Comparison of ENCODE assay signal across 8 cellular contexts in genomic region chr18:35577045-35577848, GRCh38. TPM values are rescaled to one million over a fixed set of nuclear protein-coding genes. Genes with fewer than 3 reads are reported as not detected.
A peak's percentile ranks its signal among the peaks of the same experiment; 100 is the strongest.
DNase-seq lines count a peak whose midpoint lies in the region; ATAC-seq, FAIRE-seq and TF ChIP-seq lines count a peak whose summit lies in the region.

No MANE protein-coding gene starts in this region.

- ATAC-seq in GM18505 (IDR thresholded peaks at IDR 0.05; ENCODE audit: unreplicated experiment) (peak; percentile 50), GM21381 (IDR thresholded peaks at IDR 0.05; ENCODE audit: unreplicated experiment) (peak; percentile 58), HG03159 (IDR thresholded peaks at IDR 0.05; ENCODE audit: unreplicated experiment) (peak; percentile 58), GM12878 (peak; percentile 83)

- H3K36me3 Mint-ChIP-seq in glutamatergic neuron (ENCODE audit: unreplicated experiment) = peaks cover 17% of the 10 kb centered on the region
- peaks cover 9% of the 10 kb centered on the region for H3K36me3 Mint-ChIP-seq in activated CD4-positive, alpha-beta T cell treated with anti-CD3 and anti-CD28 coated beads, Interleukin-2, amount 10 ng/mL, durations not matched to agents 7 days and 5 days (ENCODE audit: low read depth)

- H2AFZ ChIP-seq in GM12878 (ENCODE audit: control insufficient read depth, low read depth, low read length) = no peak overlapping the region; the same call in none of the 2 replicates
- no peak overlapping the region for H2AFZ ChIP-seq in Karpas-422 (ENCODE audit: low read length)

- H3K79me2 ChIP-seq in GM12878 (ENCODE audit: control insufficient read depth, insufficient read depth, low read length) = peaks cover 4% of the 10 kb centered on the region
- H3K79me2 ChIP-seq in Karpas-422 (ENCODE audit: low read length) = peaks cover 5% of the 10 kb centered on the region

- no peak for TF ChIP-seq CTCF in GM12878 (IDR thresholded peaks at IDR 0.05 in 2 of 3, conservative IDR thresholded peaks at IDR 0.05 in 1 of 3; ENCODE audit: control insufficient read depth in 2 of 3, extremely low read depth in 1 of 3, insufficient read depth in 1 of 3, low read depth in 3 of 3, low read length in 3 of 3)
- no peak for TF ChIP-seq CTCF in glutamatergic neuron (IDR thresholded peaks at IDR 0.05; ENCODE audit: partially characterized antibody, unreplicated experiment)

- H3K4me3 Mint-ChIP-seq in glutamatergic neuron (ENCODE audit: unreplicated experiment) = no peak overlapping the region
- H3K4me3 Mint-ChIP-seq in activated CD4-positive, alpha-beta T cell treated with anti-CD3 and anti-CD28 coated beads, Interleukin-2, amount 10 ng/mL, durations not matched to agents 7 days and 5 days = no peak overlapping the region

- H4K20me1 ChIP-seq in GM12878 (ENCODE audit: control insufficient read depth, insufficient read depth) = no peaks in the 10 kb centered on the region
- H4K20me1 ChIP-seq in Karpas-422 (ENCODE audit: insufficient read depth, low read depth, low read length) = no peaks in the 10 kb centered on the region

- 6% methylated on average over 8 of the region's 8 CpGs for WGBS in GM12878 (ENCODE audit: insufficient coverage, insufficient replicate concordance, low lambda C conversion rate, missing lambda C conversion rate)

- no peaks in the 10 kb centered on the region for H3K4me1 Mint-ChIP-seq in glutamatergic neuron (ENCODE audit: low read depth, unreplicated experiment)
- H3K4me1 Mint-ChIP-seq in activated CD4-positive, alpha-beta T cell treated with anti-CD3 and anti-CD28 coated beads, Interleukin-2, amount 10 ng/mL, durations not matched to agents 7 days and 5 days = peaks cover 28% of the 10 kb centered on the region

- SMC1A ChIA-PET in GM12878 (lab: Charles Lee; ENCODE audit: uncharacterized antibody, unreplicated experiment) = interaction anchor here (0.8 to 1.5 kb wide), 6 partner anchors 12 to 99 kb away, joined by 3 to 10 read pairs (median 4); no protein-coding TSS in a partner anchor

- TF ChIP-seq POLR2A in GM18505 (IDR thresholded peaks at IDR 0.05; ENCODE audit: borderline replicate concordance, extremely low read depth, insufficient read depth, insufficient read length) (no peak), GM12878 (IDR thresholded peaks at IDR 0.05; ENCODE audit: low read depth, low read length) (no peak)

- intact Hi-C loops in GM12878 (cut with micrococcal nuclease; ENCODE audit: unreplicated experiment) = loop anchor here (2.0 to 10.0 kb wide), 6 partner anchors 40 to 488 kb away; partner anchors contain the start of genes INO80C, RPRD1A and ZNF397

- H3K27me3 ChIP-seq in GM12878 (replicated peaks in 1 of 2; ENCODE audit: control insufficient read depth in 2 of 2, insufficient read depth in 2 of 2, low read length in 1 of 2) (no peaks in the 10 kb centered on the region), Karpas-422 (ENCODE audit: low read length) (no peaks in the 10 kb centered on the region)

- FAIRE-seq in GM12878 (lab: Jason Lieb, UNC) (no peak), urothelium cell line (lab: Jason Lieb, UNC) (no peak)

- TF ChIP-seq RAD21 in GM12878 (IDR thresholded peaks at IDR 0.05; ENCODE audit: insufficient read depth, low read depth, low read length) = peak; percentile 23; the same call in 1 of the 2 replicates

- H3K27ac ChIP-seq in GM12878 (ENCODE audit: control insufficient read depth, insufficient read depth) (peak overlapping the region; percentile 37; the same call in 1 of the 2 replicates), Karpas-422 (ENCODE audit: low read length) (no peak overlapping the region)

- H3K4me1 ChIP-seq in GM12878 (ENCODE audit: control insufficient read depth, insufficient read depth, low read length) (peaks cover 15% of the 10 kb centered on the region), Karpas-422 (ENCODE audit: low read length) (peaks cover 19% of the 10 kb centered on the region)

- H3K27me3 Mint-ChIP-seq in glutamatergic neuron (ENCODE audit: unreplicated experiment) = peaks cover 4% of the 10 kb centered on the region
- H3K27me3 Mint-ChIP-seq in activated CD4-positive, alpha-beta T cell treated with anti-CD3 and anti-CD28 coated beads, Interleukin-2, amount 10 ng/mL, durations not matched to agents 7 days and 5 days = peaks cover 17% of the 10 kb centered on the region

- H3K4me3 ChIP-seq in GM12878 (no peak overlapping the region), Karpas-422 (ENCODE audit: low read length) (no peak overlapping the region)

- POLR2A ChIA-PET in GM12878 (lab: Charles Lee) = interaction anchor here (0.6 kb wide), 1 partner anchor 337 kb away, joined by 4 read pairs; no protein-coding TSS in a partner anchor
- POLR2A ChIA-PET in activated CD4-positive, alpha-beta T cell treated with anti-CD3 and anti-CD28 coated beads, Interleukin-2, amount 10 ng/mL, durations not matched to agents 7 days and 5 days (lab: Charles Lee) = no interaction called here

- BruUV-seq in GM12878 (replicated peaks; lab: Mats Ljungman, UMichigan) = no TSS peak

- H3K9me2 ChIP-seq in Karpas-422 (replicated peaks; ENCODE audit: insufficient read depth, low read length) = no peaks in the 10 kb centered on the region

- CTCF ChIA-PET in GM12878 (lab: Yijun Ruan, JAX) = interaction anchor here (1.4 kb wide), 1 partner anchor 39 kb away, joined by 3 read pairs; no protein-coding TSS in a partner anchor
- CTCF ChIA-PET in activated CD4-positive, alpha-beta T cell treated with anti-CD3 and anti-CD28 coated beads, Interleukin-2, amount 10 ng/mL, durations not matched to agents 7 days and 5 days (lab: Charles Lee) = no interaction called here

- DNase-seq in GM12878 (ENCODE audit: low read depth, low spot score) = peak; percentile 91
- no peak for DNase-seq in urothelium cell line (ENCODE audit: low spot score)
- no peak for DNase-seq in Karpas-422
- DNase-seq in glutamatergic neuron = no peak
- no peak for DNase-seq in activated CD4-positive, alpha-beta T cell treated with anti-CD3 and anti-CD28 coated beads, Interleukin-2, amount 10 ng/mL, durations not matched to agents 7 days and 5 days

- RAD21 ChIA-PET in GM12878 (lab: Charles Lee; ENCODE audit: unreplicated experiment) = interaction anchor here (0.6 to 1.5 kb wide), 5 partner anchors 12 to 99 kb away, joined by 3 to 5 read pairs (median 4); no protein-coding TSS in a partner anchor

- in situ Hi-C loops in GM12878 (cut with MboI) = loop anchor here (5.0 to 25.0 kb wide), 3 partner anchors 75 to 1235 kb away; no protein-coding TSS in a partner anchor

- H3K9ac ChIP-seq in GM12878 (ENCODE audit: control insufficient read depth, insufficient read depth, low read length) (no peak overlapping the region), Karpas-422 (ENCODE audit: low read length) (no peak overlapping the region)

- peaks cover 6% of the 10 kb centered on the region for H3K9me3 Mint-ChIP-seq in glutamatergic neuron (ENCODE audit: unreplicated experiment)
- H3K9me3 Mint-ChIP-seq in activated CD4-positive, alpha-beta T cell treated with anti-CD3 and anti-CD28 coated beads, Interleukin-2, amount 10 ng/mL, durations not matched to agents 7 days and 5 days = peaks cover 10% of the 10 kb centered on the region

- H3K27ac Mint-ChIP-seq in glutamatergic neuron (ENCODE audit: unreplicated experiment) = no peak overlapping the region
- H3K27ac Mint-ChIP-seq in activated CD4-positive, alpha-beta T cell treated with anti-CD3 and anti-CD28 coated beads, Interleukin-2, amount 10 ng/mL, durations not matched to agents 7 days and 5 days = no peak overlapping the region

- peak overlapping the region; percentile 59; the same call in 1 of the 2 replicates for H3K4me2 ChIP-seq in GM12878 (ENCODE audit: control insufficient read depth, insufficient read depth)
- H3K4me2 ChIP-seq in Karpas-422 (ENCODE audit: low read depth, low read length, poor library complexity, severe bottlenecking) = no peak overlapping the region

- H3K9me3 ChIP-seq in GM12878 (replicated peaks; ENCODE audit: control insufficient read depth, insufficient read depth, low read length) (peaks cover 12% of the 10 kb centered on the region), Karpas-422 (ENCODE audit: low read length) (peaks cover 4% of the 10 kb centered on the region)

- no peaks in the 10 kb centered on the region for H3K36me3 ChIP-seq in GM12878 (ENCODE audit: control insufficient read depth in 2 of 2, insufficient read depth in 2 of 2, low read length in 1 of 2)
- 0 out of 2 replicates have a peak, but pooled peaks cover 4% of the 10 kb centered on the region for H3K36me3 ChIP-seq in Karpas-422 (ENCODE audit: insufficient read depth, low read length)

- peak; percentile 86 to 89 for TF ChIP-seq EP300 in GM12878 (IDR thresholded peaks at IDR 0.05; ENCODE audit: borderline replicate concordance in 1 of 2, control insufficient read depth in 1 of 2, low read depth in 2 of 2, low read length in 2 of 2)

TF ChIP-seq in GM12878, 131 proteins besides CTCF, POLR2A, EP300 and RAD21 (continues in another document):
- TF ChIP-seq JUND (IDR thresholded peaks at IDR 0.05; ENCODE audit: low read depth, low read length) = peak; percentile 84; the same call in 1 of the 2 replicates
- TF ChIP-seq SUZ12 (IDR thresholded peaks at IDR 0.05; ENCODE audit: unreplicated experiment) = no peak
- peak; percentile 39; the same call in 1 of the 2 replicates for TF ChIP-seq ZSCAN29 (IDR thresholded peaks at IDR 0.05)
- TF ChIP-seq KLF5 (IDR thresholded peaks at IDR 0.05; ENCODE audit: partially characterized antibody) = peak; percentile 73
- TF ChIP-seq STAT1 (conservative IDR thresholded peaks at IDR 0.05) = no peak

RNA-seq across cellular contexts. Expression of gene GALNT1, which starts 4.3 kb away (rescaled TPM):
- 54.0 and 55.0 TPM in 2 replicates for total RNA-seq in GM12878 (2013; cell fraction: nucleolus; rRNA removed)
- 33.4 and 38.3 TPM in 2 replicates for total RNA-seq in GM12878 (2014; rRNA removed)
- 49.5 and 51.3 TPM in 2 replicates for total RNA-seq in GM12878 (2014; rRNA removed; fragmentation: Illumina TruSeq; extraction: Trizol)
- total RNA-seq in GM12878 (2021) = 53.7 and 56.5 TPM in 2 replicates
- polyA plus RNA-seq in GM12878 (2011; ENCODE audit: low read depth) = 12.6 TPM
- 45.5 and 65.5 TPM in 2 replicates for polyA plus RNA-seq in GM12878 (2011; rRNA removed)
- polyA plus RNA-seq in GM12878 (2011; cell fraction: cytosol; rRNA removed) = 16.3 and 17.2 TPM in 2 replicates
- polyA plus RNA-seq in GM12878 (2011; cell fraction: nucleus; rRNA removed) = 9.9 TPM in 2 replicates
- polyA plus RNA-seq in GM12878 (2012) = 14.0 and 17.7 TPM in 2 replicates
- polyA plus RNA-seq in GM12878 (2014; fragmentation: Illumina TruSeq; extraction: Trizol) = 41.9 and 51.7 TPM in 2 replicates
- 10 to 100 TPM; 16.6 to 18.4 TPM for polyA plus RNA-seq in GM12878 (2014; fragmentation: Nextera tagmentation; extraction: Ambion mirVana)
- polyA plus RNA-seq in GM12878 (2014; rRNA removed) = 24.5 and 26.3 TPM in 2 replicates
- polyA plus RNA-seq in GM12878 (2016; fragmentation: Nextera tagmentation; extraction: Ambion mirVana) = 1 to 10 TPM; 8.0 to 9.0 TPM
- polyA minus RNA-seq in GM12878 (2011; rRNA and poly(A)+ RNA removed) = 34.6 and 61.2 TPM in 2 replicates
- 18.4 and 25.1 TPM in 2 replicates for polyA minus RNA-seq in GM12878 (2011; cell fraction: cytosol; rRNA and poly(A)+ RNA removed)
- 11.2 and 18.2 TPM in 2 replicates for polyA minus RNA-seq in GM12878 (2011; cell fraction: nucleus; rRNA and poly(A)+ RNA removed)
- 172 and 259 TPM in 2 replicates for total RNA-seq in Karpas-422 (2014; rRNA removed; shearing (Covaris generic); ENCODE audit: low replicate concordance)
- total RNA-seq in glutamatergic neuron (ENCODE audit: unreplicated experiment) = 65.3 TPM
- 10 to 100 TPM; 26.3 to 31.9 TPM for total RNA-seq in activated CD4-positive, alpha-beta T cell treated with anti-CD3 and anti-CD28 coated beads, Interleukin-2, amount 10 ng/mL, durations not matched to agents 7 days and 5 days
